Comparison of ENCODE assay signal across 22 cellular contexts in genomic region chr1:222552882-222553281, GRCh38. TPM values are rescaled to one million over a fixed set of nuclear protein-coding genes. Genes with fewer than 3 reads are reported as not detected.
"Had no signal": no experiment of that assay in that cellular context is flagged by ENCODE, and none has a peak within 500 bp of the region (broad histone marks: within the 10 kb centered on the region; RNA-seq: fewer than 3 reads in every experiment).

No MANE protein-coding gene starts in this region.

- DNase-seq: activated CD4-positive, alpha-beta memory T cell treated with anti-CD3 and anti-CD28 coated beads, Interleukin-2, amount 10 ng/mL, durations not matched to agents 7 days and 5 days; activated CD4-positive, alpha-beta T cell treated with anti-CD3 and anti-CD28 coated beads for 48 hours; activated CD4-positive, CD25-positive, alpha-beta regulatory T cell; activated CD8-positive, alpha-beta memory T cell treated with anti-CD3 and anti-CD28 coated beads, Interleukin-2, amount 10 ng/mL, durations not matched to agents 7 days and 5 days; activated naive CD4-positive, alpha-beta T cell treated with Interleukin-2 at 50 U/mL for 16 hours; activated naive CD8-positive, alpha-beta T cell treated with anti-CD3 and anti-CD28 coated beads, Interleukin-2, amount 10 ng/mL, durations not matched to agents 7 days and 5 days; activated T-cell treated with anti-CD3 and anti-CD28 coated beads, Interleukin-2, amount 50 U/mL, for 1 hour; body of pancreas; colonic mucosa; left colon; occipital lobe; retina; stimulated activated CD4-positive, alpha-beta T cell treated with anti-CD3 and anti-CD28 coated beads, Interleukin-2, amount 100 ng/mL, for 24 hours; T-cell; transverse colon; uterus had no signal

- H3K4me1 Mint-ChIP-seq: activated CD4-positive, alpha-beta memory T cell treated with anti-CD3 and anti-CD28 coated beads, Interleukin-2, amount 10 ng/mL, durations not matched to agents 7 days and 5 days; activated CD8-positive, alpha-beta memory T cell treated with anti-CD3 and anti-CD28 coated beads, Interleukin-2, amount 10 ng/mL, durations not matched to agents 7 days and 5 days; activated naive CD8-positive, alpha-beta T cell treated with anti-CD3 and anti-CD28 coated beads, Interleukin-2, amount 10 ng/mL, durations not matched to agents 7 days and 5 days; activated T-helper 17 cell treated with anti-CD3 and anti-CD28 coated beads, Interleukin-2, amount 50 U/mL, for 72 hours; central memory CD8-positive, alpha-beta T cell; T-cell had no signal

- ATAC-seq: activated CD8-positive, alpha-beta memory T cell treated with anti-CD3 and anti-CD28 coated beads, Interleukin-2, amount 10 ng/mL, durations not matched to agents 7 days and 5 days; activated T-helper 17 cell treated with anti-CD3 and anti-CD28 coated beads, Interleukin-2, amount 50 U/mL, for 72 hours; body of pancreas; left colon; T-cell had no signal

- H3K79me2 ChIP-seq: hepatocyte had no signal

- H3K27me3 Mint-ChIP-seq: activated CD4-positive, alpha-beta memory T cell treated with anti-CD3 and anti-CD28 coated beads, Interleukin-2, amount 10 ng/mL, durations not matched to agents 7 days and 5 days; activated CD8-positive, alpha-beta memory T cell treated with anti-CD3 and anti-CD28 coated beads, Interleukin-2, amount 10 ng/mL, durations not matched to agents 7 days and 5 days; activated naive CD8-positive, alpha-beta T cell treated with anti-CD3 and anti-CD28 coated beads, Interleukin-2, amount 10 ng/mL, durations not matched to agents 7 days and 5 days; activated T-helper 17 cell treated with anti-CD3 and anti-CD28 coated beads, Interleukin-2, amount 50 U/mL, for 72 hours; central memory CD8-positive, alpha-beta T cell; stimulated activated naive CD8-positive, alpha-beta T cell treated with anti-CD3 and anti-CD28 coated beads, Interleukin-15, Interleukin-2, amounts not matched to agents 100 ng/mL and 50 ng/mL, for 24 hours; T-cell had no signal

- H3K4me1 ChIP-seq: colonic mucosa, transverse colon, uterus had no signal

- H3K9me3 Mint-ChIP-seq: activated CD4-positive, alpha-beta memory T cell treated with anti-CD3 and anti-CD28 coated beads, Interleukin-2, amount 10 ng/mL, durations not matched to agents 7 days and 5 days; activated naive CD8-positive, alpha-beta T cell treated with anti-CD3 and anti-CD28 coated beads, Interleukin-2, amount 10 ng/mL, durations not matched to agents 7 days and 5 days; activated T-helper 17 cell treated with anti-CD3 and anti-CD28 coated beads, Interleukin-2, amount 50 U/mL, for 72 hours; central memory CD8-positive, alpha-beta T cell; stimulated activated naive CD8-positive, alpha-beta T cell treated with anti-CD3 and anti-CD28 coated beads, Interleukin-15, Interleukin-2, amounts not matched to agents 100 ng/mL and 50 ng/mL, for 24 hours; T-cell had no signal

- H3K4me3 ChIP-seq: body of pancreas, colonic mucosa, hepatocyte, transverse colon, uterus had no signal

- H3K27me3 ChIP-seq: body of pancreas, colonic mucosa, hepatocyte, transverse colon, uterus had no signal

- H3K4me2 ChIP-seq: hepatocyte had no signal

- H3K4me3 Mint-ChIP-seq: activated CD4-positive, alpha-beta memory T cell treated with anti-CD3 and anti-CD28 coated beads, Interleukin-2, amount 10 ng/mL, durations not matched to agents 7 days and 5 days; activated CD8-positive, alpha-beta memory T cell treated with anti-CD3 and anti-CD28 coated beads, Interleukin-2, amount 10 ng/mL, durations not matched to agents 7 days and 5 days; activated naive CD8-positive, alpha-beta T cell treated with anti-CD3 and anti-CD28 coated beads, Interleukin-2, amount 10 ng/mL, durations not matched to agents 7 days and 5 days; activated T-helper 17 cell treated with anti-CD3 and anti-CD28 coated beads, Interleukin-2, amount 50 U/mL, for 72 hours; central memory CD8-positive, alpha-beta T cell; stimulated activated naive CD8-positive, alpha-beta T cell treated with anti-CD3 and anti-CD28 coated beads, Interleukin-15, Interleukin-2, amounts not matched to agents 100 ng/mL and 50 ng/mL, for 24 hours; T-cell had no signal

- H3K36me3 ChIP-seq: colonic mucosa, transverse colon, uterus had no signal

- H3K9me3 ChIP-seq: body of pancreas, colonic mucosa, transverse colon, uterus had no signal

- H3K27ac Mint-ChIP-seq: activated CD4-positive, alpha-beta memory T cell treated with anti-CD3 and anti-CD28 coated beads, Interleukin-2, amount 10 ng/mL, durations not matched to agents 7 days and 5 days; activated CD8-positive, alpha-beta memory T cell treated with anti-CD3 and anti-CD28 coated beads, Interleukin-2, amount 10 ng/mL, durations not matched to agents 7 days and 5 days; activated naive CD8-positive, alpha-beta T cell treated with anti-CD3 and anti-CD28 coated beads, Interleukin-2, amount 10 ng/mL, durations not matched to agents 7 days and 5 days; stimulated activated naive CD8-positive, alpha-beta T cell treated with anti-CD3 and anti-CD28 coated beads, Interleukin-15, Interleukin-2, amounts not matched to agents 100 ng/mL and 50 ng/mL, for 24 hours; T-cell had no signal

- H2AFZ ChIP-seq: hepatocyte had no signal

- H3K27ac ChIP-seq: body of pancreas, colonic mucosa, hepatocyte, transverse colon, uterus had no signal

RNA-seq across cellular contexts. Expression of gene HHIPL2, which starts 5.0 kb away (rescaled TPM):
- total RNA-seq: body of pancreas, lung microvascular endothelial cell, myocyte had no signal
